Comparison of ENCODE assay signal across 8 cellular contexts in genomic region chr9:101081641-101082040, GRCh38. TPM values are rescaled to one million over a fixed set of nuclear protein-coding genes. Genes with fewer than 3 reads are reported as not detected.
"Had no signal": no experiment of that assay in that cellular context is flagged by ENCODE, and none has a peak within 500 bp of the region (broad histone marks: within the 10 kb centered on the region; RNA-seq: fewer than 3 reads in every experiment).

No MANE protein-coding gene starts in this region.

- H3K4me3 Mint-ChIP-seq: HFFc6, IgD-negative memory B cell had no signal

- H3K9me3 Mint-ChIP-seq: IgD-negative memory B cell had no signal

- H3K4me1 Mint-ChIP-seq: IgD-negative memory B cell had no signal

- H3K27me3 Mint-ChIP-seq: IgD-negative memory B cell had no signal

- H3K36me3 Mint-ChIP-seq: IgD-negative memory B cell had no signal

- H3K27ac Mint-ChIP-seq: HFFc6, IgD-negative memory B cell had no signal

- ATAC-seq: HCT116, HepG2 had no signal

- DNase-seq: GOT3, H7, HFFc6 had no signal

RNA-seq across cellular contexts. Expression of gene PLPPR1, which starts 53.1 kb away (rescaled TPM):
- total RNA-seq: H4, HFFc6, HT1080 had no signal
- polyA plus RNA-seq: IgD-negative memory B cell had no signal
